ENCODE assay signal across 24 cellular contexts in genomic region chr14:64198021-64198420, GRCh38.
DNase-seq lines count a peak whose midpoint lies in the region; ATAC-seq and TF ChIP-seq lines count a peak whose summit lies in the region.
"Had no signal": no experiment of that assay in that cellular context is flagged by ENCODE, and none has a peak within 500 bp of the region (broad histone marks: within the 10 kb centered on the region; RNA-seq: fewer than 3 reads in every experiment).

No MANE protein-coding gene starts in this region.

- ATAC-seq in activated B cell treated with CpG ODN at 0.5 μM for 24 hours (ENCODE audit: low read depth) (no peak), memory B cell (ENCODE audit: low read depth) (no peak)
- ATAC-seq: sciatic nerve, WTC11 had no signal

- TF ChIP-seq CTCF in KMS-11 (conservative IDR thresholded peaks at IDR 0.05; ENCODE audit: low read depth, low read length) (no peak), activated B cell treated with CpG ODN at 0.5 μM for 24 hours (IDR thresholded peaks at IDR 0.05) (no peak)

- no peak overlapping the region for H3K4me3 ChIP-seq in KMS-11 (IDR thresholded peaks at IDR 0.05; ENCODE audit: insufficient read depth, low read depth, low read length)
- H3K4me3 ChIP-seq in subcutaneous abdominal adipose tissue (ENCODE audit: low read depth in 1 of 5, low read length in 5 of 5) = no peak overlapping the region
- H3K4me3 ChIP-seq: MG63, ovary, suprapubic skin had no signal

- peak overlapping the region; percentile 81 for H3K27ac ChIP-seq in KMS-11
- H3K27ac ChIP-seq in subcutaneous abdominal adipose tissue (ENCODE audit: low read depth, low read length) = peak overlapping the region; percentile 12
- H3K27ac ChIP-seq: RWPE1, suprapubic skin had no signal

- peaks cover 86% of the 10 kb centered on the region for H3K4me1 ChIP-seq in KMS-11 (ENCODE audit: low read depth, poor library complexity, severe bottlenecking)
- peaks cover 8 to 42% (median 32%) of the 10 kb centered on the region in 5 donors for H3K4me1 ChIP-seq in subcutaneous abdominal adipose tissue (ENCODE audit: control insufficient read depth in 5 of 5, insufficient read depth in 5 of 5, low read length in 5 of 5)

- H3K36me3 Mint-ChIP-seq in activated B cell treated with CpG ODN at 0.5 μM for 24 hours (ENCODE audit: low read depth) (peaks cover 8% of the 10 kb centered on the region), memory B cell (peaks cover 2% of the 10 kb centered on the region)

- H3K9me3 Mint-ChIP-seq in activated B cell treated with CpG ODN at 0.5 μM for 24 hours = no peaks in the 10 kb centered on the region
- H3K9me3 Mint-ChIP-seq in memory B cell = no peaks in the 10 kb centered on the region
- H3K9me3 Mint-ChIP-seq: CD8-positive, alpha-beta memory T cell; H9; WTC11 had no signal

- H3K4me3 Mint-ChIP-seq in activated B cell treated with CpG ODN at 0.5 μM for 24 hours (no peak overlapping the region), memory B cell (peak overlapping the region; percentile 27)
- H3K4me3 Mint-ChIP-seq: CD8-positive, alpha-beta memory T cell had no signal

- H3K4me1 Mint-ChIP-seq in activated B cell treated with CpG ODN at 0.5 μM for 24 hours = peaks cover 64% of the 10 kb centered on the region
- H3K4me1 Mint-ChIP-seq in memory B cell = peaks cover 34% of the 10 kb centered on the region

- POLR2A ChIA-PET in activated B cell treated with CpG ODN at 0.5 μM for 24 hours (lab: Charles Lee) = interaction anchor here (1.0 to 4.6 kb wide), 3 partner anchors 16 to 37 kb away, joined by 3 to 70 read pairs (median 4); no protein-coding TSS in a partner anchor

- H3K79me2 ChIP-seq in KMS-11 (ENCODE audit: insufficient read depth, low read depth) = peaks cover 15% of the 10 kb centered on the region; the same call in 1 of the 2 replicates

- no peak for DNase-seq in activated B cell treated with CpG ODN at 0.5 μM for 24 hours
- no peak for DNase-seq in memory B cell (ENCODE audit: low spot score in 2 of 2)
- no peak for DNase-seq in HUDEP-2 (lab: John Stamatoyannopoulos, UW; ENCODE audit: unreplicated experiment in 76 of 76)
- DNase-seq in stimulated activated CD4-positive, alpha-beta T cell treated with anti-CD3 and anti-CD28 coated beads, Interleukin-4, amount 100 ng/mL, for 1 hour = no peak
- no peak for DNase-seq in RKO (ENCODE audit: low spot score)
- DNase-seq: activated naive CD4-positive, alpha-beta T cell treated with Interleukin-2 at 50 U/mL for 16 hours; activated T-cell treated with anti-CD3 and anti-CD28 coated beads, Interleukin-2, amount 50 U/mL, for 1 hour; amniotic stem cell; CD8-positive, alpha-beta memory T cell; GDM1; H9; IMR-90; kidney; mammary epithelial cell; MG63; NCI-H1417 treated with DMSO at 0.1 percent for 48 hours; NCI-H524; ovary had no signal

- H4K20me1 ChIP-seq in KMS-11 (ENCODE audit: insufficient read depth) = no peaks in the 10 kb centered on the region

- no peaks in the 10 kb centered on the region for H3K27me3 Mint-ChIP-seq in activated B cell treated with CpG ODN at 0.5 μM for 24 hours
- no peaks in the 10 kb centered on the region for H3K27me3 Mint-ChIP-seq in memory B cell

- H3K9me3 ChIP-seq in subcutaneous abdominal adipose tissue (ENCODE audit: control insufficient read depth in 5 of 5, low read length in 5 of 5) = no peaks in the 10 kb centered on the region
- H3K9me3 ChIP-seq: MG63, ovary, suprapubic skin had no signal

- intact Hi-C loops in activated B cell treated with CpG ODN at 0.5 μM for 24 hours (cut with micrococcal nuclease) = loop anchor here (5.0 kb wide), 1 partner anchor 36 kb away; no protein-coding TSS in a partner anchor

- H3K27me3 ChIP-seq in KMS-11 (ENCODE audit: insufficient read depth, low read depth) (no peaks in the 10 kb centered on the region), subcutaneous abdominal adipose tissue (ENCODE audit: control insufficient read depth in 5 of 5, insufficient read depth in 4 of 5, low read length in 5 of 5) (no peaks in the 10 kb centered on the region)
- H3K27me3 ChIP-seq: MG63, ovary, suprapubic skin had no signal

- H3K4me2 ChIP-seq in KMS-11 = peak overlapping the region; percentile 40

- peak overlapping the region; percentile 87 for H3K27ac Mint-ChIP-seq in activated B cell treated with CpG ODN at 0.5 μM for 24 hours
- peak overlapping the region; percentile 98 for H3K27ac Mint-ChIP-seq in memory B cell

- CTCF ChIA-PET in activated B cell treated with CpG ODN at 0.5 μM for 24 hours (lab: Charles Lee) = no interaction called here

- H3K9ac ChIP-seq in KMS-11 (peak overlapping the region; percentile 56; the same call in 1 of the 2 replicates), subcutaneous abdominal adipose tissue (ENCODE audit: low read length in 5 of 5) (peak overlapping the region in 1 of 5 donors; percentile 29)

- H2AFZ ChIP-seq in KMS-11 (ENCODE audit: low read depth) = no peak overlapping the region

- no peaks in the 10 kb centered on the region for H3K36me3 ChIP-seq in KMS-11 (ENCODE audit: insufficient read depth)
- peaks cover 0 to 12% (median 7%) of the 10 kb centered on the region in 5 donors for H3K36me3 ChIP-seq in subcutaneous abdominal adipose tissue (ENCODE audit: control insufficient read depth in 5 of 5, insufficient read depth in 5 of 5, low read length in 5 of 5)
- H3K36me3 ChIP-seq: MG63, ovary had no signal
